In genomic region chr10:17031656-17032630, GRCh38 we compare ENCODE assay signal across 1 cellular context.
TF ChIP-seq lines count a peak whose summit lies in the region.

No MANE protein-coding gene starts in this region.

TF ChIP-seq in WTC11, 78 proteins besides CTCF, POLR2A, EP300 and RAD21 (continued from another document):
- TF ChIP-seq ZNF532 (CRISPR knock-in tag; IDR thresholded peaks at IDR 0.05; ENCODE audit: borderline replicate concordance) (no peak), E2F1 (CRISPR knock-in tag; IDR thresholded peaks at IDR 0.05) (no peak), NR2C2 (CRISPR knock-in tag; IDR thresholded peaks at IDR 0.05) (no peak)
